1 cellular context compared by ENCODE assay signal in the genomic region with DNA sequence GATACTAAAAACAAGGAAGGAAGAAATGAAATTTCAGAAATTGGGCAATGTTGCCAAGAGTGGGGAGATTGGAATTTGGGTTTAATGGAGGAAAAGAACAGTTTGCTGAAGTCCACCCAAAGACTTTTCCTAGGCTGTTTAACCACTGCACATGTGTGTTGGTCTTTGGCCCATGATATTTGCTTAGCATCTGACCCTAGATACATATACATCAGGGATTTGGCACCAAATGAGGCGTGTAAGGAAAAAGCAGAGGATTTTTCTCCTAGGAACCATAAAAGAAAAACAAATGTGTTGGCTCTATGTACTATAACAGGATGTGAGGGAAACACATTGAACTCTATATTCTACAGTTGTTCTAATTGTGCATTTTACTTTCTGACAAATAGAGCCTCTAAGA.
TF ChIP-seq lines count a peak whose summit lies in the region.

No MANE protein-coding gene starts in this region.

TF ChIP-seq in HepG2, 621 proteins besides CTCF, POLR2A, EP300 and RAD21 (continued from another document):
- TF ChIP-seq, protein P1, sequence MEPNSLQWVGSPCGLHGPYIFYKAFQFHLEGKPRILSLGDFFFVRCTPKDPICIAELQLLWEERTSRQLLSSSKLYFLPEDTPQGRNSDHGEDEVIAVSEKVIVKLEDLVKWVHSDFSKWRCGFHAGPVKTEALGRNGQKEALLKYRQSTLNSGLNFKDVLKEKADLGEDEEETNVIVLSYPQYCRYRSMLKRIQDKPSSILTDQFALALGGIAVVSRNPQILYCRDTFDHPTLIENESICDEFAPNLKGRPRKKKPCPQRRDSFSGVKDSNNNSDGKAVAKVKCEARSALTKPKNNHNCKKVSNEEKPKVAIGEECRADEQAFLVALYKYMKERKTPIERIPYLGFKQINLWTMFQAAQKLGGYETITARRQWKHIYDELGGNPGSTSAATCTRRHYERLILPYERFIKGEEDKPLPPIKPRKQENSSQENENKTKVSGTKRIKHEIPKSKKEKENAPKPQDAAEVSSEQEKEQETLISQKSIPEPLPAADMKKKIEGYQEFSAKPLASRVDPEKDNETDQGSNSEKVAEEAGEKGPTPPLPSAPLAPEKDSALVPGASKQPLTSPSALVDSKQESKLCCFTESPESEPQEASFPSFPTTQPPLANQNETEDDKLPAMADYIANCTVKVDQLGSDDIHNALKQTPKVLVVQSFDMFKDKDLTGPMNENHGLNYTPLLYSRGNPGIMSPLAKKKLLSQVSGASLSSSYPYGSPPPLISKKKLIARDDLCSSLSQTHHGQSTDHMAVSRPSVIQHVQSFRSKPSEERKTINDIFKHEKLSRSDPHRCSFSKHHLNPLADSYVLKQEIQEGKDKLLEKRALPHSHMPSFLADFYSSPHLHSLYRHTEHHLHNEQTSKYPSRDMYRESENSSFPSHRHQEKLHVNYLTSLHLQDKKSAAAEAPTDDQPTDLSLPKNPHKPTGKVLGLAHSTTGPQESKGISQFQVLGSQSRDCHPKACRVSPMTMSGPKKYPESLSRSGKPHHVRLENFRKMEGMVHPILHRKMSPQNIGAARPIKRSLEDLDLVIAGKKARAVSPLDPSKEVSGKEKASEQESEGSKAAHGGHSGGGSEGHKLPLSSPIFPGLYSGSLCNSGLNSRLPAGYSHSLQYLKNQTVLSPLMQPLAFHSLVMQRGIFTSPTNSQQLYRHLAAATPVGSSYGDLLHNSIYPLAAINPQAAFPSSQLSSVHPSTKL (CRISPR knock-in tag; IDR thresholded peaks at IDR 0.05) = peak; percentile 31; the same call in 1 of the 2 replicates
- no peak for TF ChIP-seq MXI1 (IDR thresholded peaks at IDR 0.05; ENCODE audit: borderline replicate concordance, low read depth, low read length)
- no peak for TF ChIP-seq ZSCAN21 (CRISPR knock-in tag; IDR thresholded peaks at IDR 0.05; ENCODE audit: borderline replicate concordance)
- TF ChIP-seq HMG20A (CRISPR knock-in tag; IDR thresholded peaks at IDR 0.05; ENCODE audit: borderline replicate concordance) = peak; percentile 28; the same call in 1 of the 2 replicates
- TF ChIP-seq SUZ12 (IDR thresholded peaks at IDR 0.05; ENCODE audit: low read depth, low read length) = no peak
- peak; percentile 53; the same call in 1 of the 2 replicates for TF ChIP-seq ZMYM2 (CRISPR knock-in tag; IDR thresholded peaks at IDR 0.05)
- no peak for TF ChIP-seq JUN (CRISPR knock-in tag; IDR thresholded peaks at IDR 0.05)
- no peak for TF ChIP-seq ZNF232 (CRISPR knock-in tag; IDR thresholded peaks at IDR 0.05; ENCODE audit: borderline replicate concordance)
- no peak for TF ChIP-seq SOX6 (IDR thresholded peaks at IDR 0.05)
- peak; percentile 39 for TF ChIP-seq SOX6 (CRISPR knock-in tag; IDR thresholded peaks at IDR 0.05)
- peak; percentile 11 for TF ChIP-seq TEAD3 (CRISPR knock-in tag; optimal IDR thresholded peaks at IDR 0.05; ENCODE audit: borderline replicate concordance)
- TF ChIP-seq ZNF12 (CRISPR knock-in tag; IDR thresholded peaks at IDR 0.05) = no peak
- TF ChIP-seq SAFB2 (CRISPR knock-in tag; IDR thresholded peaks at IDR 0.05; ENCODE audit: borderline replicate concordance, low read depth) = no peak
- no peak for TF ChIP-seq PHF8 (CRISPR knock-in tag; IDR thresholded peaks at IDR 0.05)
- TF ChIP-seq ZNF83 (CRISPR knock-in tag; IDR thresholded peaks at IDR 0.05; ENCODE audit: borderline replicate concordance) = no peak
- no peak for TF ChIP-seq MXD3 (CRISPR knock-in tag; IDR thresholded peaks at IDR 0.05)
- TF ChIP-seq NR2F2 (IDR thresholded peaks at IDR 0.05; ENCODE audit: borderline replicate concordance, low read depth) = peak; percentile 66; the same call in 1 of the 2 replicates
- TF ChIP-seq NR2F1 (CRISPR knock-in tag; IDR thresholded peaks at IDR 0.05) = peak in 1 of 2 experiments; percentile 68; a peak in 2 of 4 replicates
- no peak for TF ChIP-seq SOX13 (IDR thresholded peaks at IDR 0.05)
- TF ChIP-seq SOX13 (CRISPR knock-in tag; conservative IDR thresholded peaks at IDR 0.05 in 1 of 2, IDR thresholded peaks at IDR 0.05 in 1 of 2) = peak in 1 of 2 experiments; percentile 9; a peak in 1 of 4 replicates
- 0 out of 2 replicates have a peak, but pooled peaks have one; percentile 18 for TF ChIP-seq ZNF501 (CRISPR knock-in tag; IDR thresholded peaks at IDR 0.05)
- TF ChIP-seq ZNF660 (CRISPR knock-in tag; IDR thresholded peaks at IDR 0.05; ENCODE audit: borderline replicate concordance, low read depth) = no peak
- no peak for TF ChIP-seq SP140L (CRISPR knock-in tag; IDR thresholded peaks at IDR 0.05; ENCODE audit: borderline replicate concordance)
- no peak for TF ChIP-seq CC2D1A (CRISPR knock-in tag; IDR thresholded peaks at IDR 0.05)
- no peak for TF ChIP-seq TCF12 (IDR thresholded peaks at IDR 0.05)
- no peak for TF ChIP-seq TCF12 (CRISPR knock-in tag; IDR thresholded peaks at IDR 0.05)
- no peak for TF ChIP-seq SRY (CRISPR knock-in tag; IDR thresholded peaks at IDR 0.05)
- TF ChIP-seq, protein P2, sequence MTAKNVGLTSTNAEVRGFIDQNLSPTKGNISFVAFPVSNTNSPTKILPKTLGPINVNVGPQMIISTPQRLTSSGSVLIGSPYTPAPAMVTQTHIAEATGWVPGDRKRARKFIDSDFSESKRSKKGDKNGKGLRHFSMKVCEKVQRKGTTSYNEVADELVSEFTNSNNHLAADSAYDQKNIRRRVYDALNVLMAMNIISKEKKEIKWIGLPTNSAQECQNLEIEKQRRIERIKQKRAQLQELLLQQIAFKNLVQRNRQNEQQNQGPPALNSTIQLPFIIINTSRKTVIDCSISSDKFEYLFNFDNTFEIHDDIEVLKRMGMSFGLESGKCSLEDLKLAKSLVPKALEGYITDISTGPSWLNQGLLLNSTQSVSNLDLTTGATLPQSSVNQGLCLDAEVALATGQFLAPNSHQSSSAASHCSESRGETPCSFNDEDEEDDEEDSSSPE (CRISPR knock-in tag; IDR thresholded peaks at IDR 0.05) = no peak
- TF ChIP-seq, protein P3, sequence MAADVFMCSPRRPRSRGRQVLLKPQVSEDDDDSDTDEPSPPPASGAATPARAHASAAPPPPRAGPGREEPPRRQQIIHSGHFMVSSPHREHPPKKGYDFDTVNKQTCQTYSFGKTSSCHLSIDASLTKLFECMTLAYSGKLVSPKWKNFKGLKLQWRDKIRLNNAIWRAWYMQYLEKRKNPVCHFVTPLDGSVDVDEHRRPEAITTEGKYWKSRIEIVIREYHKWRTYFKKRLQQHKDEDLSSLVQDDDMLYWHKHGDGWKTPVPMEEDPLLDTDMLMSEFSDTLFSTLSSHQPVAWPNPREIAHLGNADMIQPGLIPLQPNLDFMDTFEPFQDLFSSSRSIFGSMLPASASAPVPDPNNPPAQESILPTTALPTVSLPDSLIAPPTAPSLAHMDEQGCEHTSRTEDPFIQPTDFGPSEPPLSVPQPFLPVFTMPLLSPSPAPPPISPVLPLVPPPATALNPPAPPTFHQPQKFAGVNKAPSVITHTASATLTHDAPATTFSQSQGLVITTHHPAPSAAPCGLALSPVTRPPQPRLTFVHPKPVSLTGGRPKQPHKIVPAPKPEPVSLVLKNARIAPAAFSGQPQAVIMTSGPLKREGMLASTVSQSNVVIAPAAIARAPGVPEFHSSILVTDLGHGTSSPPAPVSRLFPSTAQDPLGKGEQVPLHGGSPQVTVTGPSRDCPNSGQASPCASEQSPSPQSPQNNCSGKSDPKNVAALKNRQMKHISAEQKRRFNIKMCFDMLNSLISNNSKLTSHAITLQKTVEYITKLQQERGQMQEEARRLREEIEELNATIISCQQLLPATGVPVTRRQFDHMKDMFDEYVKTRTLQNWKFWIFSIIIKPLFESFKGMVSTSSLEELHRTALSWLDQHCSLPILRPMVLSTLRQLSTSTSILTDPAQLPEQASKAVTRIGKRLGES (CRISPR knock-in tag; IDR thresholded peaks at IDR 0.05; ENCODE audit: borderline replicate concordance) = no peak
- TF ChIP-seq TSC22D2 (CRISPR knock-in tag; IDR thresholded peaks at IDR 0.05; ENCODE audit: borderline replicate concordance) = no peak
- TF ChIP-seq ZNF546 (CRISPR knock-in tag; conservative IDR thresholded peaks at IDR 0.05) = no peak
- TF ChIP-seq, protein P4, sequence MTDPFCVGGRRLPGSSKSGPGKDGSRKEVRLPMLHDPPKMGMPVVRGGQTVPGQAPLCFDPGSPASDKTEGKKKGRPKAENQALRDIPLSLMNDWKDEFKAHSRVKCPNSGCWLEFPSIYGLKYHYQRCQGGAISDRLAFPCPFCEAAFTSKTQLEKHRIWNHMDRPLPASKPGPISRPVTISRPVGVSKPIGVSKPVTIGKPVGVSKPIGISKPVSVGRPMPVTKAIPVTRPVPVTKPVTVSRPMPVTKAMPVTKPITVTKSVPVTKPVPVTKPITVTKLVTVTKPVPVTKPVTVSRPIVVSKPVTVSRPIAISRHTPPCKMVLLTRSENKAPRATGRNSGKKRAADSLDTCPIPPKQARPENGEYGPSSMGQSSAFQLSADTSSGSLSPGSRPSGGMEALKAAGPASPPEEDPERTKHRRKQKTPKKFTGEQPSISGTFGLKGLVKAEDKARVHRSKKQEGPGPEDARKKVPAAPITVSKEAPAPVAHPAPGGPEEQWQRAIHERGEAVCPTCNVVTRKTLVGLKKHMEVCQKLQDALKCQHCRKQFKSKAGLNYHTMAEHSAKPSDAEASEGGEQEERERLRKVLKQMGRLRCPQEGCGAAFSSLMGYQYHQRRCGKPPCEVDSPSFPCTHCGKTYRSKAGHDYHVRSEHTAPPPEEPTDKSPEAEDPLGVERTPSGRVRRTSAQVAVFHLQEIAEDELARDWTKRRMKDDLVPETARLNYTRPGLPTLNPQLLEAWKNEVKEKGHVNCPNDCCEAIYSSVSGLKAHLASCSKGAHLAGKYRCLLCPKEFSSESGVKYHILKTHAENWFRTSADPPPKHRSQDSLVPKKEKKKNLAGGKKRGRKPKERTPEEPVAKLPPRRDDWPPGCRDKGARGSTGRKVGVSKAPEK (CRISPR knock-in tag; IDR thresholded peaks at IDR 0.05; ENCODE audit: borderline replicate concordance) = no peak
- no peak for TF ChIP-seq CCDC6 (CRISPR knock-in tag; IDR thresholded peaks at IDR 0.05)
- TF ChIP-seq, protein P5, sequence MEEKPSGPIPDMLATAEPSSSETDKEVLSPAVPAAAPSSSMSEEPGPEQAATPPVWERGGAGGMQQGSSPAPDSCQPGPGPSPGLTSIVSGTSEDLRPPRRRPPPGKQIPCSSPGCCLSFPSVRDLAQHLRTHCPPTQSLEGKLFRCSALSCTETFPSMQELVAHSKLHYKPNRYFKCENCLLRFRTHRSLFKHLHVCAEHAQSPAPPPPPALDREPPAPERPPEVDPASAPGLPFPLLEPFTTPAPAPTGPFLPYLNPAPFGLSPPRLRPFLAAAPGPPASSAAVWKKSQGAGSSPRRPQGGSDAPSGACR (CRISPR knock-in tag; IDR thresholded peaks at IDR 0.05) = no peak
- TF ChIP-seq PRDM4 (CRISPR knock-in tag; IDR thresholded peaks at IDR 0.05; ENCODE audit: borderline replicate concordance) = no peak
- TF ChIP-seq, protein P6, sequence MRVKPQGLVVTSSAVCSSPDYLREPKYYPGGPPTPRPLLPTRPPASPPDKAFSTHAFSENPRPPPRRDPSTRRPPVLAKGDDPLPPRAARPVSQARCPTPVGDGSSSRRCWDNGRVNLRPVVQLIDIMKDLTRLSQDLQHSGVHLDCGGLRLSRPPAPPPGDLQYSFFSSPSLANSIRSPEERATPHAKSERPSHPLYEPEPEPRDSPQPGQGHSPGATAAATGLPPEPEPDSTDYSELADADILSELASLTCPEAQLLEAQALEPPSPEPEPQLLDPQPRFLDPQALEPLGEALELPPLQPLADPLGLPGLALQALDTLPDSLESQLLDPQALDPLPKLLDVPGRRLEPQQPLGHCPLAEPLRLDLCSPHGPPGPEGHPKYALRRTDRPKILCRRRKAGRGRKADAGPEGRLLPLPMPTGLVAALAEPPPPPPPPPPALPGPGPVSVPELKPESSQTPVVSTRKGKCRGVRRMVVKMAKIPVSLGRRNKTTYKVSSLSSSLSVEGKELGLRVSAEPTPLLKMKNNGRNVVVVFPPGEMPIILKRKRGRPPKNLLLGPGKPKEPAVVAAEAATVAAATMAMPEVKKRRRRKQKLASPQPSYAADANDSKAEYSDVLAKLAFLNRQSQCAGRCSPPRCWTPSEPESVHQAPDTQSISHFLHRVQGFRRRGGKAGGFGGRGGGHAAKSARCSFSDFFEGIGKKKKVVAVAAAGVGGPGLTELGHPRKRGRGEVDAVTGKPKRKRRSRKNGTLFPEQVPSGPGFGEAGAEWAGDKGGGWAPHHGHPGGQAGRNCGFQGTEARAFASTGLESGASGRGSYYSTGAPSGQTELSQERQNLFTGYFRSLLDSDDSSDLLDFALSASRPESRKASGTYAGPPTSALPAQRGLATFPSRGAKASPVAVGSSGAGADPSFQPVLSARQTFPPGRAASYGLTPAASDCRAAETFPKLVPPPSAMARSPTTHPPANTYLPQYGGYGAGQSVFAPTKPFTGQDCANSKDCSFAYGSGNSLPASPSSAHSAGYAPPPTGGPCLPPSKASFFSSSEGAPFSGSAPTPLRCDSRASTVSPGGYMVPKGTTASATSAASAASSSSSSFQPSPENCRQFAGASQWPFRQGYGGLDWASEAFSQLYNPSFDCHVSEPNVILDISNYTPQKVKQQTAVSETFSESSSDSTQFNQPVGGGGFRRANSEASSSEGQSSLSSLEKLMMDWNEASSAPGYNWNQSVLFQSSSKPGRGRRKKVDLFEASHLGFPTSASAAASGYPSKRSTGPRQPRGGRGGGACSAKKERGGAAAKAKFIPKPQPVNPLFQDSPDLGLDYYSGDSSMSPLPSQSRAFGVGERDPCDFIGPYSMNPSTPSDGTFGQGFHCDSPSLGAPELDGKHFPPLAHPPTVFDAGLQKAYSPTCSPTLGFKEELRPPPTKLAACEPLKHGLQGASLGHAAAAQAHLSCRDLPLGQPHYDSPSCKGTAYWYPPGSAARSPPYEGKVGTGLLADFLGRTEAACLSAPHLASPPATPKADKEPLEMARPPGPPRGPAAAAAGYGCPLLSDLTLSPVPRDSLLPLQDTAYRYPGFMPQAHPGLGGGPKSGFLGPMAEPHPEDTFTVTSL (CRISPR knock-in tag; IDR thresholded peaks at IDR 0.05; ENCODE audit: borderline replicate concordance) = peak; percentile 77; the same call in 1 of the 2 replicates
